17 cellular contexts compared by ENCODE assay signal in genomic region chr1:184822267-184822666, GRCh38.
A peak's percentile ranks its signal among the peaks of the same experiment; 100 is the strongest.
DNase-seq lines count a peak whose midpoint lies in the region; ATAC-seq, FAIRE-seq and TF ChIP-seq lines count a peak whose summit lies in the region.
"Had no signal": no experiment of that assay in that cellular context is flagged by ENCODE, and none has a peak within 500 bp of the region (broad histone marks: within the 10 kb centered on the region; RNA-seq: fewer than 3 reads in every experiment).

No MANE protein-coding gene starts in this region.

- no peak for FAIRE-seq in kidney (lab: Jason Lieb, UNC)

- 63 to 69% (median 65%) methylated on average over 1 of the region's 1 CpG for WGBS in heart left ventricle, 4 donors

- H3K9me3 ChIP-seq in heart left ventricle (no peaks in the 10 kb centered on the region), vagina (no peaks in the 10 kb centered on the region), kidney (ENCODE audit: control insufficient read depth in 1 of 2, low read length in 2 of 2) (no peaks in the 10 kb centered on the region)
- H3K9me3 ChIP-seq: spleen had no signal

- DNase-seq in heart left ventricle (no peak), left ventricle myocardium superior (no peak), NCI-H69 (lab: John Stamatoyannopoulos, UW) (peak; percentile 72), myocyte (ENCODE audit: low read depth) (peak; percentile 50), vagina (ENCODE audit: extremely low spot score in 2 of 2) (no peak), kidney (no peak), SKM-1 treated with dmso at 0.1 percent for 144 hours (lab: John Stamatoyannopoulos, UW; ENCODE audit: unreplicated experiment) (no peak)
- DNase-seq: activated naive CD8-positive, alpha-beta T cell treated with anti-CD3 and anti-CD28 coated beads, Interleukin-2, amount 50 U/mL, for 24 hours; DMS153; foreskin melanocyte; naive thymus-derived CD8-positive, alpha-beta T cell; NCI-H226; spleen; stimulated activated CD4-positive, alpha-beta T cell treated with anti-CD3 and anti-CD28 coated beads, Interleukin-4, amount 100 ng/mL, for 4 hours; SW 1271 had no signal

- intact Hi-C loops in heart left ventricle (cut with DNase I): loop anchor here in 1 of 10 donors (10.0 kb wide), 1 partner anchor 53 kb away; no protein-coding TSS in a partner anchor
- intact Hi-C loops in left ventricle myocardium superior (cut with micrococcal nuclease): no loop called here
- intact Hi-C loops in vagina (cut with DNase I): no loop called here
- intact Hi-C loops in kidney (cut with DNase I): no loop called here

- H3K4me3 ChIP-seq in heart left ventricle: no peak overlapping the region
- H3K4me3 ChIP-seq in vagina: no peak overlapping the region
- H3K4me3 ChIP-seq in kidney (ENCODE audit: low read length in 2 of 2): no peak overlapping the region
- H3K4me3 ChIP-seq: spleen had no signal

- TF ChIP-seq CTCF in heart left ventricle (IDR thresholded peaks at IDR 0.05) (no peak), vagina (IDR thresholded peaks at IDR 0.05) (no peak), kidney (IDR thresholded peaks at IDR 0.05; ENCODE audit: borderline replicate concordance, extremely low read depth, insufficient read depth) (no peak)

- H3K4me1 ChIP-seq in heart left ventricle: peaks cover 11 to 69% (median 48%) of the 10 kb centered on the region in 12 donors
- peaks cover 18% of the 10 kb centered on the region for H3K4me1 ChIP-seq in vagina
- no peaks in the 10 kb centered on the region for H3K4me1 ChIP-seq in kidney (ENCODE audit: control insufficient read depth in 1 of 2, insufficient read depth in 1 of 2, low read depth in 1 of 2, low read length in 2 of 2)

- no peak overlapping the region for H3K9ac ChIP-seq in kidney (ENCODE audit: low read length in 2 of 2)

- ATAC-seq in heart left ventricle (no peak), left ventricle myocardium superior (no peak), HG02884 (IDR thresholded peaks at IDR 0.05; ENCODE audit: unreplicated experiment) (no peak)
- ATAC-seq: activated naive CD8-positive, alpha-beta T cell treated with anti-CD3 and anti-CD28 coated beads, Interleukin-2, amount 50 U/mL, for 24 hours; naive thymus-derived CD8-positive, alpha-beta T cell had no signal

- H3K27me3 ChIP-seq in heart left ventricle (no peaks in the 10 kb centered on the region), vagina (no peaks in the 10 kb centered on the region)
- H3K27me3 ChIP-seq: spleen had no signal

- no peak for TF ChIP-seq POLR2A in heart left ventricle (IDR thresholded peaks at IDR 0.05)
- no peak for TF ChIP-seq POLR2A in vagina (IDR thresholded peaks at IDR 0.05)

- H3K27ac ChIP-seq in heart left ventricle (peak overlapping the region in 9 of 12 donors; percentile 2 to 86 (median 23)), vagina (peak overlapping the region; percentile 4), kidney (ENCODE audit: low read depth in 2 of 2, low read length in 2 of 2) (no peak overlapping the region)
- H3K27ac ChIP-seq: epithelial cell of prostate had no signal

- H3K36me3 ChIP-seq in heart left ventricle (peaks cover 0 to 71% (median 61%) of the 10 kb centered on the region in 9 donors), vagina (no peaks in the 10 kb centered on the region), kidney (ENCODE audit: control insufficient read depth in 1 of 2, insufficient read depth in 2 of 2, low read length in 2 of 2) (no peaks in the 10 kb centered on the region)

Comparison
In these comparisons a context has a peak if more than half of its experiments do, and no peak if none do; other contexts are left out.
1. DNase-seq: peak in NCI-H69 (single experiment) and myocyte (single experiment); none in heart left ventricle (0 of 5), left ventricle myocardium superior (single experiment), vagina (0 of 2), kidney (single experiment) and SKM-1 treated with dmso at 0.1 percent for 144 hours (single experiment).
2. H3K27ac ChIP-seq: peak in heart left ventricle (9 of 12) and vagina (single experiment); none in kidney (0 of 2).